12 cellular contexts compared by ENCODE assay signal in the genomic region with DNA sequence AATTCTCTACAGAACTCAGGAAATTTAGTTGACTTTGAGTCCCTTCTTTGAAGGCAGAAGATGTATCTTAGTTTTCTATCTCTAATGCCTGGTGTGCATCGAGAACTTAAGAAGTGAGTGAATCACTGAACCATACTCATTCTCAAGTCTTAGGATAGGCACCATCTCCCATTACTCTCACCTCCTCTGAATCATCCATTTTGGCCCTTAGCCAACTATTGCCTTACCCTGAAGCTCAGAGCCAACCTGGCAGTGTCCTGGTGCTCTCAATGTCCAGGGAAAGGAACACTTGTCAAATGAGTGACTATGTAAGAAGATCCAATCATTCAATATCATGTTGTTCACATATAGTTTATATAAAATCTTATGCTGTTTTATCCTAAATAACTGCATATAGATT.
DNase-seq lines count a peak whose midpoint lies in the region; ATAC-seq, FAIRE-seq and TF ChIP-seq lines count a peak whose summit lies in the region.
"Had no signal": no experiment of that assay in that cellular context is flagged by ENCODE, and none has a peak within 500 bp of the region (broad histone marks: within the 10 kb centered on the region; RNA-seq: fewer than 3 reads in every experiment).

No MANE protein-coding gene starts in this region.

- H3K4ac ChIP-seq in IMR-90 (ENCODE audit: low read depth, low read length) = peak overlapping the region; percentile 26; the same call in 1 of the 2 replicates

- no peaks in the 10 kb centered on the region for H4K20me1 ChIP-seq in IMR-90 (ENCODE audit: insufficient read depth, low read length)
- H4K20me1 ChIP-seq in astrocyte (ENCODE audit: insufficient read depth, low read length) = no peaks in the 10 kb centered on the region

- DNase-seq in NCI-H345 (lab: John Stamatoyannopoulos, UW) (peak; percentile 0), NCI-H345 treated with DMSO at 0.1 percent for 48 hours (lab: John Stamatoyannopoulos, UW; ENCODE audit: unreplicated experiment) (no peak), IMR-90 (peak; percentile 78), astrocyte (ENCODE audit: low read depth) (peak; percentile 61), left lung (no peak), RPMI8226 (no peak)
- DNase-seq: activated naive CD4-positive, alpha-beta T cell treated with anti-CD3 and anti-CD28 coated beads, Interleukin-2, amount 50 U/mL, for 16 hours; lower lobe of right lung had no signal

- peaks cover 16% of the 10 kb centered on the region for H3K36me3 Mint-ChIP-seq in astrocyte (ENCODE audit: low read depth, unreplicated experiment)

- in situ Hi-C loops in IMR-90 (cut with MboI; ENCODE audit: low sequenced_read_pairs) = no loop called here

- no peaks in the 10 kb centered on the region for H3K79me1 ChIP-seq in IMR-90 (ENCODE audit: low read depth in 1 of 2, low read length in 2 of 2)

- no peak overlapping the region for H3K4me3 Mint-ChIP-seq in astrocyte (ENCODE audit: unreplicated experiment)
- H3K4me3 Mint-ChIP-seq: IgD-negative memory B cell had no signal

- H3K79me2 ChIP-seq in astrocyte (ENCODE audit: insufficient read depth, low read length) = no peaks in the 10 kb centered on the region

- peak overlapping the region; percentile 40; the same call in 1 of the 2 replicates for H4K91ac ChIP-seq in IMR-90 (ENCODE audit: insufficient read depth, low read depth, low read length)

- no peak overlapping the region for H3K27ac ChIP-seq in IMR-90 (ENCODE audit: insufficient read depth, low read length)
- H3K27ac ChIP-seq in astrocyte (ENCODE audit: low read depth, low read length) = no peak overlapping the region
- no peak overlapping the region for H3K27ac ChIP-seq in left lung
- H3K27ac ChIP-seq: lower lobe of right lung had no signal

- no peak overlapping the region for H4K5ac ChIP-seq in IMR-90 (ENCODE audit: low read depth, low read length)

- no peak overlapping the region for H2AK5ac ChIP-seq in IMR-90 (ENCODE audit: low read depth, low read length)

- H3K9me3 Mint-ChIP-seq in astrocyte (ENCODE audit: unreplicated experiment) = no peaks in the 10 kb centered on the region
- H3K9me3 Mint-ChIP-seq: IgD-negative memory B cell had no signal

- no peaks in the 10 kb centered on the region for H3K9me1 ChIP-seq in IMR-90 (ENCODE audit: insufficient read depth, low read length)

- TF ChIP-seq POLR2A in IMR-90 (IDR thresholded peaks at IDR 0.05; ENCODE audit: low read depth, low read length) = no peak

- no peak overlapping the region for H3K23ac ChIP-seq in IMR-90 (ENCODE audit: low read depth, low read length)

- H3K9me3 ChIP-seq in IMR-90 (ENCODE audit: control insufficient read depth, insufficient read depth, low read length) (no peaks in the 10 kb centered on the region), astrocyte (ENCODE audit: insufficient read depth, low read depth, low read length) (no peaks in the 10 kb centered on the region), left lung (no peaks in the 10 kb centered on the region)
- H3K9me3 ChIP-seq: lower lobe of right lung had no signal

- no CpG with 5 or more reads among the region's 1 CpG for WGBS in IMR-90 (ENCODE audit: extremely low coverage in 2 of 2, insufficient read length in 1 of 2), 2 experiments

- H3K4me1 ChIP-seq in IMR-90 (ENCODE audit: control insufficient read depth, insufficient read depth, low read length) (peaks cover 3% of the 10 kb centered on the region), astrocyte (ENCODE audit: insufficient read depth, low read length) (no peaks in the 10 kb centered on the region), left lung (peaks cover 0 to 3% of the 10 kb centered on the region in 2 donors)
- H3K4me1 ChIP-seq: lower lobe of right lung had no signal

- no peak overlapping the region for H3K9ac ChIP-seq in IMR-90 (ENCODE audit: low read depth, low read length)
- no peak overlapping the region for H3K9ac ChIP-seq in astrocyte (ENCODE audit: low read length)

- H3K27me3 Mint-ChIP-seq in astrocyte (ENCODE audit: low read depth, unreplicated experiment) = no peaks in the 10 kb centered on the region
- H3K27me3 Mint-ChIP-seq: IgD-negative memory B cell had no signal

- H3K4me3 ChIP-seq in IMR-90 (ENCODE audit: insufficient read depth, low read depth, low read length) = no peak overlapping the region
- no peak overlapping the region for H3K4me3 ChIP-seq in astrocyte (ENCODE audit: insufficient read depth, low read depth, low read length)
- no peak overlapping the region for H3K4me3 ChIP-seq in left lung
- H3K4me3 ChIP-seq: lower lobe of right lung had no signal

- no TSS peak for BruUV-seq in IMR-90 (replicated peaks; lab: Mats Ljungman, UMichigan)

- no peak overlapping the region for H3K18ac ChIP-seq in IMR-90 (ENCODE audit: low read depth, low read length)

- no peak overlapping the region for H3K27ac Mint-ChIP-seq in astrocyte (ENCODE audit: unreplicated experiment)

- 0 out of 2 replicates have a peak overlapping the region, but pooled peaks have one; percentile 57 for H2BK20ac ChIP-seq in IMR-90 (ENCODE audit: low read depth, low read length)

- H3K36me3 ChIP-seq in IMR-90 (ENCODE audit: control insufficient read depth, insufficient read depth, low read length) (0 out of 2 replicates have a peak, but pooled peaks cover 4% of the 10 kb centered on the region), astrocyte (ENCODE audit: insufficient read depth, low read length) (no peaks in the 10 kb centered on the region), left lung (no peaks in the 10 kb centered on the region)
- H3K36me3 ChIP-seq: lower lobe of right lung had no signal

- FAIRE-seq in astrocyte (lab: Jason Lieb, UNC) = no peak

- ATAC-seq in IMR-90 (ENCODE audit: low read depth) = no peak
- peak; percentile 24 for ATAC-seq in left lung
- ATAC-seq in GM21423 (IDR thresholded peaks at IDR 0.05; ENCODE audit: unreplicated experiment) = no peak
- no peak for ATAC-seq in HG03457 (IDR thresholded peaks at IDR 0.05; ENCODE audit: unreplicated experiment)
- ATAC-seq: sciatic nerve had no signal

- CTCF ChIA-PET in IMR-90 (lab: Yijun Ruan, JAX) = no interaction called here

- H2AFZ ChIP-seq in IMR-90 (replicated peaks; ENCODE audit: low read length, poor library complexity) = no peak overlapping the region
- H2AFZ ChIP-seq in astrocyte (ENCODE audit: low read depth, low read length) = no peak overlapping the region

- 0 out of 2 replicates have a peak overlapping the region, but pooled peaks have one; percentile 53 for H3K14ac ChIP-seq in IMR-90 (replicated peaks; ENCODE audit: low read depth, low read length)

- H2BK5ac ChIP-seq in IMR-90 (ENCODE audit: low read depth, low read length, poor library complexity, severe bottlenecking) = no peak overlapping the region

- no peak overlapping the region for H3K56ac ChIP-seq in IMR-90 (ENCODE audit: extremely low read depth, insufficient read depth, low read length)

- POLR2A ChIA-PET in IMR-90 (lab: Charles Lee; ENCODE audit: unreplicated experiment) = no interaction called here

- no peak overlapping the region for H2AK9ac ChIP-seq in IMR-90 (replicated peaks; ENCODE audit: low read depth, low read length, poor library complexity)

- no peak overlapping the region for H4K8ac ChIP-seq in IMR-90 (ENCODE audit: low read depth in 2 of 2, low read length in 2 of 2)

- H3K4me1 Mint-ChIP-seq in astrocyte (ENCODE audit: low read depth, unreplicated experiment) = peaks cover 3% of the 10 kb centered on the region

- H2BK120ac ChIP-seq in IMR-90 (ENCODE audit: low read depth, low read length) = no peak overlapping the region

- no peak overlapping the region for H3K4me2 ChIP-seq in IMR-90 (ENCODE audit: low read depth, low read length)
- no peak overlapping the region for H3K4me2 ChIP-seq in astrocyte (ENCODE audit: low read length)

- no peak for TF ChIP-seq RAD21 in IMR-90 (IDR thresholded peaks at IDR 0.05; ENCODE audit: low read length)

- TF ChIP-seq CTCF in IMR-90 (conservative IDR thresholded peaks at IDR 0.05; ENCODE audit: low read depth, low read length) (no peak), astrocyte (IDR thresholded peaks at IDR 0.05; ENCODE audit: insufficient read depth, low read depth, low read length) (no peak), left lung (IDR thresholded peaks at IDR 0.05) (no peak)

- intact Hi-C loops in IMR-90 (cut with micrococcal nuclease) = no loop called here
- intact Hi-C loops in left lung (cut with DNase I) = no loop called here

- H3K27me3 ChIP-seq in IMR-90 (ENCODE audit: control insufficient read depth, insufficient read depth, low read length) = no peaks in the 10 kb centered on the region
- H3K27me3 ChIP-seq in astrocyte (ENCODE audit: insufficient read depth, low read length) = no peaks in the 10 kb centered on the region
- H3K27me3 ChIP-seq in left lung = no peaks in the 10 kb centered on the region

- no peak overlapping the region for H2BK15ac ChIP-seq in IMR-90 (ENCODE audit: low read depth, low read length)

- dilution Hi-C loops in IMR-90 (cut with HindIII; ENCODE audit: low sequenced_read_pairs, unreplicated experiment) = no loop called here

TF ChIP-seq in IMR-90, 13 proteins besides CTCF, POLR2A, EP300 and RAD21:
- TF ChIP-seq FOS (IDR thresholded peaks at IDR 0.05; ENCODE audit: low read depth, low read length) (no peak), CEBPB (IDR thresholded peaks at IDR 0.05; ENCODE audit: low read depth, low read length) (peak; percentile 39; the same call in 1 of the 2 replicates)
- TF ChIP-seq, protein P1, sequence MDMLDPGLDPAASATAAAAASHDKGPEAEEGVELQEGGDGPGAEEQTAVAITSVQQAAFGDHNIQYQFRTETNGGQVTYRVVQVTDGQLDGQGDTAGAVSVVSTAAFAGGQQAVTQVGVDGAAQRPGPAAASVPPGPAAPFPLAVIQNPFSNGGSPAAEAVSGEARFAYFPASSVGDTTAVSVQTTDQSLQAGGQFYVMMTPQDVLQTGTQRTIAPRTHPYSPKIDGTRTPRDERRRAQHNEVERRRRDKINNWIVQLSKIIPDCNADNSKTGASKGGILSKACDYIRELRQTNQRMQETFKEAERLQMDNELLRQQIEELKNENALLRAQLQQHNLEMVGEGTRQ (IDR thresholded peaks at IDR 0.05; ENCODE audit: low read depth, low read length) = no peak

Comparison
In these comparisons a context has a peak if more than half of its experiments do, and no peak if none do; other contexts are left out.
1. DNase-seq: peak in NCI-H345 (single experiment), IMR-90 (single experiment) and astrocyte (single experiment); none in NCI-H345 treated with DMSO at 0.1 percent for 48 hours (single experiment), left lung (0 of 2) and RPMI8226 (single experiment).